Comparison of ENCODE assay signal across 29 cellular contexts in the genomic region with DNA sequence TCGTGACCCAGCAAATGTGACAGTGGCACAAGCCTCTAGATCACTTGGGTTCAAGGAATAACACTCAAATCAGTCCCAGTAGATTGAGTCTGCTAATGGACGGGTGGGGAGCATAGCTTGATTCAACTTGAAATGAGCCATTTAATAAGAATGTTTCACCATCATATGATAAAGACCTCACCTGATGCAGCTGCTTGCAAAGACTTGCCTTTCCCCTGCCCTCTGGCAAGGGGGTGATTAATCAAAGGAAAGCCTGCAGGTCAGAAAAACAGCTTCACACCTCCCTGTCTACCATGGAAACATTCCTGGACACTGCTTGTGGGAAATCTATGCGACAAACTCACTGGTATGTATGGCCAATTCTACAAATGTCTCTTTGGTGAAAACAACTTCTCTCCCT. TPM values are rescaled to one million over a fixed set of nuclear protein-coding genes. Genes with fewer than 3 reads are reported as not detected.
A peak's percentile ranks its signal among the peaks of the same experiment; 100 is the strongest.
DNase-seq lines count a peak whose midpoint lies in the region; TF ChIP-seq lines count a peak whose summit lies in the region.
"Had no signal": no experiment of that assay in that cellular context is flagged by ENCODE, and none has a peak within 500 bp of the region (broad histone marks: within the 10 kb centered on the region; RNA-seq: fewer than 3 reads in every experiment).

No MANE protein-coding gene starts in this region.

- DNase-seq in NCI-H1417 (lab: John Stamatoyannopoulos, UW): peak in 2 of 3 experiments; percentile 13 to 47
- no peak for DNase-seq in NCI-H1417 treated with DMSO at 0.1 percent for 48 hours (lab: John Stamatoyannopoulos, UW)
- DNase-seq in NCI-H460 (ENCODE audit: extremely low read depth, low read depth): peak; percentile 32
- peak; percentile 85 for DNase-seq in mammary epithelial cell
- peak; percentile 3 for DNase-seq in mesendoderm
- no peak for DNase-seq in amniotic stem cell (lab: John Stamatoyannopoulos, UW)
- no peak for DNase-seq in coronary artery (ENCODE audit: low spot score)
- DNase-seq in cortex of kidney (lab: John Stamatoyannopoulos, UW): no peak
- DNase-seq: 8988T; activated CD4-positive, alpha-beta T cell treated with anti-CD3 and anti-CD28 coated beads for 4 hours; activated CD8-positive, alpha-beta T cell treated with anti-CD3 and anti-CD28 coated beads, Interleukin-2, amount 10 ng/mL, durations not matched to agents 7 days and 5 days; CD4-positive, CD25-positive, alpha-beta regulatory T cell; effector memory CD4-positive, alpha-beta T cell; foreskin fibroblast; heart left ventricle; kidney; lower lobe of right lung; NCI-H1048; NCI-H1694 treated with DMSO at 0.1 percent for 48 hours; NCI-H2171 treated with DMSO at 0.1 percent for 48 hours; NCI-H524; ovary; SJCRH30; stimulated activated naive CD8-positive, alpha-beta T cell treated with anti-CD3 and anti-CD28 coated beads, Interleukin-15, Interleukin-2, amounts not matched to agents 100 U/mL and 50 U/mL, for 24 hours; T-helper 9 cell had no signal

- BruUV-seq in mammary epithelial cell (replicated peaks; lab: Mats Ljungman, UMichigan): no TSS peak

- no peak overlapping the region for H2AFZ ChIP-seq in mammary epithelial cell (ENCODE audit: low read depth, low read length)

- H3K4ac ChIP-seq in mesendoderm (ENCODE audit: low read depth, low read length): no peak overlapping the region

- H3K9ac ChIP-seq in mammary epithelial cell (ENCODE audit: insufficient read depth, low read length): peak overlapping the region; percentile 42
- no peak overlapping the region for H3K9ac ChIP-seq in mesendoderm (ENCODE audit: low read length)

- H3K23ac ChIP-seq in mesendoderm (ENCODE audit: low read length): no peak overlapping the region

- H3K79me1 ChIP-seq in mesendoderm (ENCODE audit: low read length): no peaks in the 10 kb centered on the region

- H3K79me2 ChIP-seq in mammary epithelial cell (ENCODE audit: insufficient read depth, low read length): peaks cover 41% of the 10 kb centered on the region
- no peaks in the 10 kb centered on the region for H3K79me2 ChIP-seq in mesendoderm (ENCODE audit: control insufficient read depth, insufficient read depth, low read length)

- intact Hi-C loops in mammary epithelial cell (cut with micrococcal nuclease): loop anchor here (1.0 to 2.0 kb wide), 2 partner anchors 54 to 139 kb away; a partner anchor contains a TSS

- in situ Hi-C loops in mammary epithelial cell (cut with MboI; ENCODE audit: low sequenced_read_pairs in 2 of 2): no loop called here

- H2BK120ac ChIP-seq in mesendoderm (ENCODE audit: low read depth, low read length): no peak overlapping the region

- H2AK5ac ChIP-seq in mesendoderm (ENCODE audit: low read length): no peak overlapping the region

- H3K4me3 ChIP-seq in mammary epithelial cell (replicated peaks in 1 of 3; ENCODE audit: insufficient read depth in 1 of 3, low read depth in 2 of 3, low read length in 3 of 3): no peak overlapping the region
- H3K4me3 ChIP-seq in mesendoderm (ENCODE audit: low read length): no peak overlapping the region
- no peak overlapping the region for H3K4me3 ChIP-seq in coronary artery
- H3K4me3 ChIP-seq: cardiac muscle cell, esophagus muscularis mucosa, heart left ventricle, lower lobe of right lung, ovary, SJCRH30, smooth muscle cell had no signal

- H4K20me1 ChIP-seq in mammary epithelial cell (ENCODE audit: insufficient read depth, low read length): no peaks in the 10 kb centered on the region

- H3K4me1 ChIP-seq in mammary epithelial cell (ENCODE audit: insufficient read depth, low read length) (peaks cover 46% of the 10 kb centered on the region), mesendoderm (ENCODE audit: control insufficient read depth, low read depth, low read length) (no peaks in the 10 kb centered on the region)
- H3K4me1 ChIP-seq: SJCRH30 had no signal

- dilution Hi-C loops in mammary epithelial cell (cut with HindIII; ENCODE audit: low sequenced_read_pairs): no loop called here

- no peak overlapping the region for H3K18ac ChIP-seq in mesendoderm (ENCODE audit: low read length)

- H3K36me3 ChIP-seq in mammary epithelial cell (ENCODE audit: insufficient read depth, low read length) (no peaks in the 10 kb centered on the region), mesendoderm (ENCODE audit: control insufficient read depth, insufficient read depth, low read length) (no peaks in the 10 kb centered on the region)
- H3K36me3 ChIP-seq: cardiac muscle cell, esophagus muscularis mucosa, heart left ventricle, lower lobe of right lung, ovary, SJCRH30 had no signal

- H3K27ac ChIP-seq in mammary epithelial cell (ENCODE audit: insufficient read depth, low read depth, low read length): peak overlapping the region; percentile 92
- H3K27ac ChIP-seq in mesendoderm (ENCODE audit: low read depth, low read length): no peak overlapping the region
- H3K27ac ChIP-seq in coronary artery: no peak overlapping the region
- H3K27ac ChIP-seq: cardiac muscle cell, esophagus muscularis mucosa, heart left ventricle, lower lobe of right lung, ovary, SJCRH30, VCaP had no signal

- H2BK15ac ChIP-seq in mesendoderm (replicated peaks; ENCODE audit: low read depth): no peak overlapping the region

- no peaks in the 10 kb centered on the region for H3K9me3 ChIP-seq in mammary epithelial cell (replicated peaks; ENCODE audit: insufficient read depth, low read length)
- H3K9me3 ChIP-seq: esophagus muscularis mucosa, heart left ventricle, lower lobe of right lung, ovary, SJCRH30 had no signal

- H4K8ac ChIP-seq in mesendoderm (ENCODE audit: low read depth, low read length): no peak overlapping the region

- H3K27me3 ChIP-seq in mammary epithelial cell (ENCODE audit: insufficient read depth, low read length): no peaks in the 10 kb centered on the region
- H3K27me3 ChIP-seq in mesendoderm (ENCODE audit: insufficient read depth, low read length, poor library complexity): no peaks in the 10 kb centered on the region
- H3K27me3 ChIP-seq: cardiac muscle cell, esophagus muscularis mucosa, ovary, SJCRH30 had no signal

- H2BK5ac ChIP-seq in mesendoderm (ENCODE audit: low read length): no peak overlapping the region

- no peak for TF ChIP-seq CTCF in mammary epithelial cell (conservative IDR thresholded peaks at IDR 0.05 in 1 of 2, IDR thresholded peaks at IDR 0.05 in 1 of 2; ENCODE audit: extremely low read depth in 1 of 2, insufficient read depth in 1 of 2, low read depth in 1 of 2, low read length in 2 of 2)
- TF ChIP-seq CTCF in coronary artery (IDR thresholded peaks at IDR 0.05): no peak

- WGBS in mammary epithelial cell (ENCODE audit: low coverage, missing lambda C conversion rate): 10% methylated on average over 3 of the region's 3 CpGs
- no CpG with 5 or more reads among the region's 3 CpGs for WGBS in mesendoderm (ENCODE audit: extremely low coverage, insufficient coverage, low lambda C conversion rate)

- H3K4me2 ChIP-seq in mammary epithelial cell (ENCODE audit: insufficient read depth, low read depth, low read length): peak overlapping the region; percentile 43
- no peak overlapping the region for H3K4me2 ChIP-seq in mesendoderm (ENCODE audit: low read length)
- H3K4me2 ChIP-seq: smooth muscle cell had no signal

- CTCF ChIA-PET in mammary epithelial cell (lab: Charles Lee; ENCODE audit: low non-redundant PET): no interaction called here

- no peak overlapping the region for H3K56ac ChIP-seq in mesendoderm (ENCODE audit: low read length)

- no peak overlapping the region for H4K5ac ChIP-seq in mesendoderm (ENCODE audit: low read length)

RNA-seq across cellular contexts. Expression of a gene that starts 54.5 kb away (rescaled TPM):
- 30.8 and 33.3 TPM in 2 replicates for total RNA-seq in NCI-H460 (2014; rRNA removed; shearing (Covaris generic))
- 66.0 and 66.5 TPM in 2 replicates for polyA plus RNA-seq in NCI-H460 (2014; cell fraction: nucleus; rRNA removed)
- 10 to 100 TPM; 14.9 to 26.3 TPM for total RNA-seq in mammary epithelial cell
- 15.3 TPM for polyA plus RNA-seq in mammary epithelial cell
- polyA minus RNA-seq in mammary epithelial cell: 10.6 TPM
- 3.3 TPM for polyA plus RNA-seq in mesendoderm (2013, experiment 1 of 2)
- polyA plus RNA-seq in mesendoderm (2013, experiment 2 of 2): 3.6 TPM

Comparison
In these comparisons a context has a peak if more than half of its experiments do, and no peak if none do; other contexts are left out.
1. DNase-seq: peak in NCI-H1417 (2 of 3), NCI-H460 (single experiment), mammary epithelial cell (single experiment) and mesendoderm (single experiment); none in NCI-H1417 treated with DMSO at 0.1 percent for 48 hours (single experiment), amniotic stem cell (single experiment), coronary artery (single experiment) and cortex of kidney (single experiment).